Comparison of ENCODE assay signal across 1 cellular context in genomic region chr16:50616883-50617629, GRCh38.
A peak's percentile ranks its signal among the peaks of the same experiment; 100 is the strongest.
TF ChIP-seq lines count a peak whose summit lies in the region.

No MANE protein-coding gene starts in this region.

TF ChIP-seq in HepG2, 621 proteins besides CTCF, POLR2A, EP300 and RAD21 (continued from another document and continues in another):
- TF ChIP-seq, protein P1, sequence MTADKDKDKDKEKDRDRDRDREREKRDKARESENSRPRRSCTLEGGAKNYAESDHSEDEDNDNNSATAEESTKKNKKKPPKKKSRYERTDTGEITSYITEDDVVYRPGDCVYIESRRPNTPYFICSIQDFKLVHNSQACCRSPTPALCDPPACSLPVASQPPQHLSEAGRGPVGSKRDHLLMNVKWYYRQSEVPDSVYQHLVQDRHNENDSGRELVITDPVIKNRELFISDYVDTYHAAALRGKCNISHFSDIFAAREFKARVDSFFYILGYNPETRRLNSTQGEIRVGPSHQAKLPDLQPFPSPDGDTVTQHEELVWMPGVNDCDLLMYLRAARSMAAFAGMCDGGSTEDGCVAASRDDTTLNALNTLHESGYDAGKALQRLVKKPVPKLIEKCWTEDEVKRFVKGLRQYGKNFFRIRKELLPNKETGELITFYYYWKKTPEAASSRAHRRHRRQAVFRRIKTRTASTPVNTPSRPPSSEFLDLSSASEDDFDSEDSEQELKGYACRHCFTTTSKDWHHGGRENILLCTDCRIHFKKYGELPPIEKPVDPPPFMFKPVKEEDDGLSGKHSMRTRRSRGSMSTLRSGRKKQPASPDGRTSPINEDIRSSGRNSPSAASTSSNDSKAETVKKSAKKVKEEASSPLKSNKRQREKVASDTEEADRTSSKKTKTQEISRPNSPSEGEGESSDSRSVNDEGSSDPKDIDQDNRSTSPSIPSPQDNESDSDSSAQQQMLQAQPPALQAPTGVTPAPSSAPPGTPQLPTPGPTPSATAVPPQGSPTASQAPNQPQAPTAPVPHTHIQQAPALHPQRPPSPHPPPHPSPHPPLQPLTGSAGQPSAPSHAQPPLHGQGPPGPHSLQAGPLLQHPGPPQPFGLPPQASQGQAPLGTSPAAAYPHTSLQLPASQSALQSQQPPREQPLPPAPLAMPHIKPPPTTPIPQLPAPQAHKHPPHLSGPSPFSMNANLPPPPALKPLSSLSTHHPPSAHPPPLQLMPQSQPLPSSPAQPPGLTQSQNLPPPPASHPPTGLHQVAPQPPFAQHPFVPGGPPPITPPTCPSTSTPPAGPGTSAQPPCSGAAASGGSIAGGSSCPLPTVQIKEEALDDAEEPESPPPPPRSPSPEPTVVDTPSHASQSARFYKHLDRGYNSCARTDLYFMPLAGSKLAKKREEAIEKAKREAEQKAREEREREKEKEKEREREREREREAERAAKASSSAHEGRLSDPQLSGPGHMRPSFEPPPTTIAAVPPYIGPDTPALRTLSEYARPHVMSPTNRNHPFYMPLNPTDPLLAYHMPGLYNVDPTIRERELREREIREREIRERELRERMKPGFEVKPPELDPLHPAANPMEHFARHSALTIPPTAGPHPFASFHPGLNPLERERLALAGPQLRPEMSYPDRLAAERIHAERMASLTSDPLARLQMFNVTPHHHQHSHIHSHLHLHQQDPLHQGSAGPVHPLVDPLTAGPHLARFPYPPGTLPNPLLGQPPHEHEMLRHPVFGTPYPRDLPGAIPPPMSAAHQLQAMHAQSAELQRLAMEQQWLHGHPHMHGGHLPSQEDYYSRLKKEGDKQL (CRISPR knock-in tag; IDR thresholded peaks at IDR 0.05; ENCODE audit: low read depth): 0 out of 2 replicates have a peak, but pooled peaks have one; percentile 31
- TF ChIP-seq ZNF788 (CRISPR knock-in tag; IDR thresholded peaks at IDR 0.05; ENCODE audit: borderline replicate concordance): 0 out of 2 replicates have a peak, but pooled peaks have one; percentile 40
- no peak for TF ChIP-seq LCORL (IDR thresholded peaks at IDR 0.05)
- TF ChIP-seq LCORL (CRISPR knock-in tag; IDR thresholded peaks at IDR 0.05): no peak; the same call in 1 of the 2 replicates
- TF ChIP-seq, protein P2, sequence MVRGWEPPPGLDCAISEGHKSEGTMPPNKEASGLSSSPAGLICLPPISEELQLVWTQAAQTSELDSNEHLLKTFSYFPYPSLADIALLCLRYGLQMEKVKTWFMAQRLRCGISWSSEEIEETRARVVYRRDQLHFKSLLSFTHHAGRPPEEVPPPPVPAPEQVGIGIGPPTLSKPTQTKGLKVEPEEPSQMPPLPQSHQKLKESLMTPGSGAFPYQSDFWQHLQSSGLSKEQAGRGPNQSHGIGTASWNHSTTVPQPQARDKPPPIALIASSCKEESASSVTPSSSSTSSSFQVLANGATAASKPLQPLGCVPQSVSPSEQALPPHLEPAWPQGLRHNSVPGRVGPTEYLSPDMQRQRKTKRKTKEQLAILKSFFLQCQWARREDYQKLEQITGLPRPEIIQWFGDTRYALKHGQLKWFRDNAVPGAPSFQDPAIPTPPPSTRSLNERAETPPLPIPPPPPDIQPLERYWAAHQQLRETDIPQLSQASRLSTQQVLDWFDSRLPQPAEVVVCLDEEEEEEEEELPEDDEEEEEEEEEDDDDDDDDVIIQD (CRISPR knock-in tag; IDR thresholded peaks at IDR 0.05; ENCODE audit: low read depth): peak; percentile 9; the same call in 1 of the 2 replicates
- TF ChIP-seq YEATS4 (CRISPR knock-in tag; IDR thresholded peaks at IDR 0.05; ENCODE audit: borderline replicate concordance): 0 out of 2 replicates have a peak, but pooled peaks have one; percentile 22
- TF ChIP-seq ZNF746 (CRISPR knock-in tag; IDR thresholded peaks at IDR 0.05): peak; percentile 28; the same call in 1 of the 2 replicates
- TF ChIP-seq ZNF280B (CRISPR knock-in tag; IDR thresholded peaks at IDR 0.05; ENCODE audit: borderline replicate concordance): no peak
- TF ChIP-seq ZFP36 (IDR thresholded peaks at IDR 0.05; ENCODE audit: borderline replicate concordance, low read depth, low read length, partially characterized antibody): no peak
- no peak for TF ChIP-seq POGK (CRISPR knock-in tag; conservative IDR thresholded peaks at IDR 0.05)
- TF ChIP-seq ZNF781 (CRISPR knock-in tag; IDR thresholded peaks at IDR 0.05; ENCODE audit: borderline replicate concordance, not compliant biosample characterization): peak; percentile 7
- TF ChIP-seq HOXA5 (CRISPR knock-in tag; IDR thresholded peaks at IDR 0.05): no peak
- TF ChIP-seq MEIS1 (CRISPR knock-in tag; IDR thresholded peaks at IDR 0.05; ENCODE audit: borderline replicate concordance): no peak
- no peak for TF ChIP-seq ZNF589 (CRISPR knock-in tag; conservative IDR thresholded peaks at IDR 0.05)
- TF ChIP-seq SMAD9 (CRISPR knock-in tag; IDR thresholded peaks at IDR 0.05): no peak
- no peak for TF ChIP-seq KLF6 (CRISPR knock-in tag; IDR thresholded peaks at IDR 0.05)
- TF ChIP-seq ZNF652 (CRISPR knock-in tag; IDR thresholded peaks at IDR 0.05; ENCODE audit: borderline replicate concordance, low read depth): no peak
- TF ChIP-seq DNMT3B (CRISPR knock-in tag; conservative IDR thresholded peaks at IDR 0.05): peak; percentile 83
- no peak for TF ChIP-seq KDM1A (CRISPR knock-in tag; IDR thresholded peaks at IDR 0.05)
- TF ChIP-seq FOXK2 (IDR thresholded peaks at IDR 0.05): no peak; the same call in 1 of the 2 replicates
- TF ChIP-seq HDAC2 (CRISPR knock-in tag; IDR thresholded peaks at IDR 0.05): peak; percentile 27; the same call in 1 of the 2 replicates
- TF ChIP-seq FOXA1 (IDR thresholded peaks at IDR 0.05): no peak
- TF ChIP-seq FOXA1 (CRISPR knock-in tag; IDR thresholded peaks at IDR 0.05): peak; percentile 77
- TF ChIP-seq, protein P3, sequence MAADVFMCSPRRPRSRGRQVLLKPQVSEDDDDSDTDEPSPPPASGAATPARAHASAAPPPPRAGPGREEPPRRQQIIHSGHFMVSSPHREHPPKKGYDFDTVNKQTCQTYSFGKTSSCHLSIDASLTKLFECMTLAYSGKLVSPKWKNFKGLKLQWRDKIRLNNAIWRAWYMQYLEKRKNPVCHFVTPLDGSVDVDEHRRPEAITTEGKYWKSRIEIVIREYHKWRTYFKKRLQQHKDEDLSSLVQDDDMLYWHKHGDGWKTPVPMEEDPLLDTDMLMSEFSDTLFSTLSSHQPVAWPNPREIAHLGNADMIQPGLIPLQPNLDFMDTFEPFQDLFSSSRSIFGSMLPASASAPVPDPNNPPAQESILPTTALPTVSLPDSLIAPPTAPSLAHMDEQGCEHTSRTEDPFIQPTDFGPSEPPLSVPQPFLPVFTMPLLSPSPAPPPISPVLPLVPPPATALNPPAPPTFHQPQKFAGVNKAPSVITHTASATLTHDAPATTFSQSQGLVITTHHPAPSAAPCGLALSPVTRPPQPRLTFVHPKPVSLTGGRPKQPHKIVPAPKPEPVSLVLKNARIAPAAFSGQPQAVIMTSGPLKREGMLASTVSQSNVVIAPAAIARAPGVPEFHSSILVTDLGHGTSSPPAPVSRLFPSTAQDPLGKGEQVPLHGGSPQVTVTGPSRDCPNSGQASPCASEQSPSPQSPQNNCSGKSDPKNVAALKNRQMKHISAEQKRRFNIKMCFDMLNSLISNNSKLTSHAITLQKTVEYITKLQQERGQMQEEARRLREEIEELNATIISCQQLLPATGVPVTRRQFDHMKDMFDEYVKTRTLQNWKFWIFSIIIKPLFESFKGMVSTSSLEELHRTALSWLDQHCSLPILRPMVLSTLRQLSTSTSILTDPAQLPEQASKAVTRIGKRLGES (CRISPR knock-in tag; IDR thresholded peaks at IDR 0.05; ENCODE audit: borderline replicate concordance): no peak
- TF ChIP-seq, protein P4, sequence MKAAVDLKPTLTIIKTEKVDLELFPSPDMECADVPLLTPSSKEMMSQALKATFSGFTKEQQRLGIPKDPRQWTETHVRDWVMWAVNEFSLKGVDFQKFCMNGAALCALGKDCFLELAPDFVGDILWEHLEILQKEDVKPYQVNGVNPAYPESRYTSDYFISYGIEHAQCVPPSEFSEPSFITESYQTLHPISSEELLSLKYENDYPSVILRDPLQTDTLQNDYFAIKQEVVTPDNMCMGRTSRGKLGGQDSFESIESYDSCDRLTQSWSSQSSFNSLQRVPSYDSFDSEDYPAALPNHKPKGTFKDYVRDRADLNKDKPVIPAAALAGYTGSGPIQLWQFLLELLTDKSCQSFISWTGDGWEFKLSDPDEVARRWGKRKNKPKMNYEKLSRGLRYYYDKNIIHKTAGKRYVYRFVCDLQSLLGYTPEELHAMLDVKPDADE (CRISPR knock-in tag; IDR thresholded peaks at IDR 0.05): no peak
- TF ChIP-seq SIN3A (IDR thresholded peaks at IDR 0.05; ENCODE audit: borderline replicate concordance, low read depth, low read length): no peak
- TF ChIP-seq PHB2 (IDR thresholded peaks at IDR 0.05; ENCODE audit: partially characterized antibody): no peak
- TF ChIP-seq SIX1 (CRISPR knock-in tag; IDR thresholded peaks at IDR 0.05; ENCODE audit: borderline replicate concordance): peak; percentile 42; the same call in 1 of the 2 replicates
- TF ChIP-seq ZNF772 (CRISPR knock-in tag; IDR thresholded peaks at IDR 0.05): peak; percentile 24; the same call in 1 of the 2 replicates
- no peak for TF ChIP-seq HES4 (CRISPR knock-in tag; IDR thresholded peaks at IDR 0.05; ENCODE audit: borderline replicate concordance)
- TF ChIP-seq ZNF276 (CRISPR knock-in tag; IDR thresholded peaks at IDR 0.05; ENCODE audit: low read depth): no peak
- TF ChIP-seq POLR2AphosphoS2 (IDR thresholded peaks at IDR 0.05; ENCODE audit: low read depth, low read length): 0 out of 2 replicates have a peak, but pooled peaks have one; percentile 36
- TF ChIP-seq, protein P5, sequence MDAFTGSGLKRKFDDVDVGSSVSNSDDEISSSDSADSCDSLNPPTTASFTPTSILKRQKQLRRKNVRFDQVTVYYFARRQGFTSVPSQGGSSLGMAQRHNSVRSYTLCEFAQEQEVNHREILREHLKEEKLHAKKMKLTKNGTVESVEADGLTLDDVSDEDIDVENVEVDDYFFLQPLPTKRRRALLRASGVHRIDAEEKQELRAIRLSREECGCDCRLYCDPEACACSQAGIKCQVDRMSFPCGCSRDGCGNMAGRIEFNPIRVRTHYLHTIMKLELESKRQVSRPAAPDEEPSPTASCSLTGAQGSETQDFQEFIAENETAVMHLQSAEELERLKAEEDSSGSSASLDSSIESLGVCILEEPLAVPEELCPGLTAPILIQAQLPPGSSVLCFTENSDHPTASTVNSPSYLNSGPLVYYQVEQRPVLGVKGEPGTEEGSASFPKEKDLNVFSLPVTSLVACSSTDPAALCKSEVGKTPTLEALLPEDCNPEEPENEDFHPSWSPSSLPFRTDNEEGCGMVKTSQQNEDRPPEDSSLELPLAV (CRISPR knock-in tag; conservative IDR thresholded peaks at IDR 0.05; ENCODE audit: low read depth): no peak
- peak; percentile 76; the same call in 1 of the 2 replicates for TF ChIP-seq SP5 (CRISPR knock-in tag; IDR thresholded peaks at IDR 0.05; ENCODE audit: borderline replicate concordance, low read depth)
- TF ChIP-seq PHF5A (CRISPR knock-in tag; IDR thresholded peaks at IDR 0.05; ENCODE audit: low read depth, unreplicated experiment): peak; percentile 64
- no peak for TF ChIP-seq ZNF292 (CRISPR knock-in tag; IDR thresholded peaks at IDR 0.05; ENCODE audit: borderline replicate concordance, low read depth)
- no peak for TF ChIP-seq DRAP1 (CRISPR knock-in tag; IDR thresholded peaks at IDR 0.05)
- no peak for TF ChIP-seq SP4 (CRISPR knock-in tag; IDR thresholded peaks at IDR 0.05)
- no peak for TF ChIP-seq ZNF264 (CRISPR knock-in tag; IDR thresholded peaks at IDR 0.05)
- TF ChIP-seq ZNF441 (CRISPR knock-in tag; IDR thresholded peaks at IDR 0.05; ENCODE audit: borderline replicate concordance): 0 out of 2 replicates have a peak, but pooled peaks have one; percentile 37
- peak; percentile 87 for TF ChIP-seq ISL2 (CRISPR knock-in tag; IDR thresholded peaks at IDR 0.05)
- TF ChIP-seq MEF2D (CRISPR knock-in tag; IDR thresholded peaks at IDR 0.05): no peak
- TF ChIP-seq ZNF225 (CRISPR knock-in tag; IDR thresholded peaks at IDR 0.05): no peak
